ENCODE assay signal across 10 cellular contexts in genomic region chr2:113225505-113226259, GRCh38. TPM values are rescaled to one million over a fixed set of nuclear protein-coding genes. Genes with fewer than 3 reads are reported as not detected.
DNase-seq lines count a peak whose midpoint lies in the region; ATAC-seq and TF ChIP-seq lines count a peak whose summit lies in the region.
"Had no signal": no experiment of that assay in that cellular context is flagged by ENCODE, and none has a peak within 500 bp of the region (broad histone marks: within the 10 kb centered on the region; RNA-seq: fewer than 3 reads in every experiment).

No MANE protein-coding gene starts in this region.

- DNase-seq in NCI-H1092 (lab: John Stamatoyannopoulos, UW): peak; percentile 77
- peak; percentile 87 for DNase-seq in RPMI7951 (ENCODE audit: low read depth)
- no peak for DNase-seq in left cardiac atrium
- peak; percentile 18 for DNase-seq in stromal cell of bone marrow (ENCODE audit: low read depth)
- no peak for DNase-seq in activated CD4-positive, alpha-beta T cell treated with anti-CD3 and anti-CD28 coated beads, Interleukin-2, amount 50 U/mL, for 48 hours
- DNase-seq in esophagus muscularis mucosa (ENCODE audit: extremely low spot score): no peak
- DNase-seq: effector memory CD4-positive, alpha-beta T cell had no signal

- H3K4me3 ChIP-seq in esophagus muscularis mucosa: no peak overlapping the region

- no peaks in the 10 kb centered on the region for H3K36me3 ChIP-seq in esophagus muscularis mucosa
- H3K36me3 ChIP-seq: neutrophil had no signal

- WGBS in esophagus muscularis mucosa: 24% methylated on average over 10 of the region's 10 CpGs

- no peaks in the 10 kb centered on the region for H3K27me3 ChIP-seq in esophagus muscularis mucosa
- H3K27me3 ChIP-seq: neutrophil had no signal

- TF ChIP-seq CTCF in esophagus muscularis mucosa (IDR thresholded peaks at IDR 0.05): no peak

- no peaks in the 10 kb centered on the region for H3K9me3 ChIP-seq in esophagus muscularis mucosa
- H3K9me3 ChIP-seq: neutrophil had no signal

- TF ChIP-seq EP300 in esophagus muscularis mucosa (IDR thresholded peaks at IDR 0.05): no peak

- H3K27ac ChIP-seq in esophagus muscularis mucosa (replicated peaks in 1 of 4): no peak overlapping the region
- H3K27ac ChIP-seq: neutrophil had no signal

- TF ChIP-seq POLR2A in esophagus muscularis mucosa (IDR thresholded peaks at IDR 0.05; ENCODE audit: low read depth): no peak

- intact Hi-C loops in left cardiac atrium (cut with DNase I): no loop called here
- intact Hi-C loops in esophagus muscularis mucosa (cut with DNase I): no loop called here

- H3K4me1 ChIP-seq in esophagus muscularis mucosa: peaks cover 1 to 9% (median 6%) of the 10 kb centered on the region in 4 donors

- ATAC-seq in left cardiac atrium (peak; percentile 33 to 83), HG03280 (IDR thresholded peaks at IDR 0.05; ENCODE audit: unreplicated experiment) (no peak), HG02571 (IDR thresholded peaks at IDR 0.05; ENCODE audit: unreplicated experiment) (no peak)

RNA-seq across cellular contexts. Expression of gene PSD4, which starts 51.9 kb away (rescaled TPM):
- total RNA-seq in RPMI7951 (2014; rRNA removed; shearing (Covaris generic)): 2.5 and 5.9 TPM in 2 replicates
- total RNA-seq in left cardiac atrium: 1 to 10 TPM; 4.1 to 4.4 TPM
- total RNA-seq in esophagus muscularis mucosa: 1 to 10 TPM; 3.1 to 4.6 (median 3.6) TPM

RNA-seq across cellular contexts. Expression of gene PAX8, which starts 53.0 kb away (rescaled TPM):
- 5.4 and 12.6 TPM in 2 replicates for total RNA-seq in RPMI7951 (2014; rRNA removed; shearing (Covaris generic))
- total RNA-seq in left cardiac atrium: 1 to 10 TPM in 1 of 2 donors, under 1 TPM in 1; 0.13 to 1.9 TPM
- total RNA-seq in esophagus muscularis mucosa: 1 to 10 TPM in 2 of 4 donors, under 1 TPM in 2; 0.58 to 2.1 (median 1.1) TPM

Comparison
In these comparisons a context has a peak if more than half of its experiments do, and no peak if none do; other contexts are left out.
1. DNase-seq: peak in NCI-H1092 (single experiment), RPMI7951 (single experiment) and stromal cell of bone marrow (single experiment); none in left cardiac atrium (single experiment), activated CD4-positive, alpha-beta T cell treated with anti-CD3 and anti-CD28 coated beads, Interleukin-2, amount 50 U/mL, for 48 hours (0 of 2) and esophagus muscularis mucosa (single experiment).
2. ATAC-seq: peak in left cardiac atrium (2 of 2); none in HG03280 (single experiment) and HG02571 (single experiment).